23 cellular contexts compared by ENCODE assay signal in genomic region chr6:143264291-143264834, GRCh38.
A peak's percentile ranks its signal among the peaks of the same experiment; 100 is the strongest.
DNase-seq lines count a peak whose midpoint lies in the region; TF ChIP-seq lines count a peak whose summit lies in the region.
"Had no signal": no experiment of that assay in that cellular context is flagged by ENCODE, and none has a peak within 500 bp of the region (broad histone marks: within the 10 kb centered on the region; RNA-seq: fewer than 3 reads in every experiment).

No MANE protein-coding gene starts in this region.

- H3K9me3 Mint-ChIP-seq in nephron (no peaks in the 10 kb centered on the region), MCF 10A (ENCODE audit: unreplicated experiment) (peaks cover 2% of the 10 kb centered on the region)

- H3K4me3 Mint-ChIP-seq in nephron (no peak overlapping the region), MCF 10A (ENCODE audit: unreplicated experiment) (no peak overlapping the region)
- H3K4me3 Mint-ChIP-seq: activated naive CD4-positive, alpha-beta T cell treated with anti-CD3 and anti-CD28 coated beads, Interleukin-2, amount 50 U/mL, for 24 hours; CD8-positive, alpha-beta T cell; naive B cell had no signal

- peaks cover 35% of the 10 kb centered on the region for H3K4me1 Mint-ChIP-seq in nephron
- H3K4me1 Mint-ChIP-seq in MCF 10A (ENCODE audit: insufficient read depth, unreplicated experiment): no peaks in the 10 kb centered on the region
- H3K4me1 Mint-ChIP-seq: activated naive CD4-positive, alpha-beta T cell treated with anti-CD3 and anti-CD28 coated beads, Interleukin-2, amount 50 U/mL, for 24 hours; naive B cell had no signal

- CTCF ChIA-PET in MCF 10A (lab: Yijun Ruan, JAX): interaction anchor here (0.6 to 0.7 kb wide), 2 partner anchors 337 to 543 kb away, joined by 3 read pairs; no protein-coding TSS in a partner anchor

- H3K27me3 Mint-ChIP-seq in nephron (ENCODE audit: low read depth): no peaks in the 10 kb centered on the region
- H3K27me3 Mint-ChIP-seq in MCF 10A (ENCODE audit: insufficient read depth, unreplicated experiment): no peaks in the 10 kb centered on the region
- H3K27me3 Mint-ChIP-seq: activated naive CD4-positive, alpha-beta T cell treated with anti-CD3 and anti-CD28 coated beads, Interleukin-2, amount 50 U/mL, for 24 hours; naive B cell had no signal

- BruUV-seq in MCF 10A (replicated peaks; lab: Mats Ljungman, UMichigan): no TSS peak

- POLR2A ChIA-PET in MCF 10A (lab: Yijun Ruan, JAX): interaction anchor here (1.3 kb wide), 1 partner anchor 147 kb away, joined by 3 read pairs; no protein-coding TSS in a partner anchor

- H3K36me3 Mint-ChIP-seq in nephron (ENCODE audit: low read depth) (no peaks in the 10 kb centered on the region), MCF 10A (ENCODE audit: insufficient read depth, unreplicated experiment) (no peaks in the 10 kb centered on the region)
- H3K36me3 Mint-ChIP-seq: CD8-positive, alpha-beta T cell; naive B cell had no signal

- intact Hi-C loops in MCF 10A (cut with micrococcal nuclease): no loop called here

- TF ChIP-seq CTCF in nephron (IDR thresholded peaks at IDR 0.05; ENCODE audit: unreplicated experiment in 3 of 3): no peak
- TF ChIP-seq CTCF in MCF 10A (IDR thresholded peaks at IDR 0.05; ENCODE audit: unreplicated experiment): no peak

- DNase-seq in NCI-H146 (lab: John Stamatoyannopoulos, UW) (peak; percentile 11), NCI-H146 treated with DMSO at 0.1 percent for 48 hours (lab: John Stamatoyannopoulos, UW; ENCODE audit: unreplicated experiment) (no peak), LHCN-M2 (ENCODE audit: low read depth) (peak; percentile 10), NCI-H524 treated with DMSO at 0.1 percent for 48 hours (lab: John Stamatoyannopoulos, UW) (peak; percentile 96), MCF 10A (ENCODE audit: unreplicated experiment) (no peak), NCI-H1694 treated with DMSO at 0.1 percent for 48 hours (lab: John Stamatoyannopoulos, UW) (no peak), NCI-H1694 (lab: John Stamatoyannopoulos, UW) (no peak)
- DNase-seq: AML-193; CD8-positive, alpha-beta T cell; cortex of kidney; esophagus squamous epithelium; gastrocnemius medialis; GF-D8; hypothalamus; Karpas-422; naive B cell; NCI-H1092; NCI-H510A treated with DMSO at 0.1 percent for 48 hours; occipital lobe; T1000; transverse colon had no signal

- H3K27ac Mint-ChIP-seq in nephron: peak overlapping the region in 2 of 3 experiments; percentile 43 to 63
- H3K27ac Mint-ChIP-seq in MCF 10A (ENCODE audit: low read depth, unreplicated experiment): no peak overlapping the region
- H3K27ac Mint-ChIP-seq: activated naive CD4-positive, alpha-beta T cell treated with anti-CD3 and anti-CD28 coated beads, Interleukin-2, amount 50 U/mL, for 24 hours; CD8-positive, alpha-beta T cell; naive B cell had no signal

Comparison
In these comparisons a context has a peak if more than half of its experiments do, and no peak if none do; other contexts are left out.
1. DNase-seq: peak in NCI-H146 (single experiment), LHCN-M2 (single experiment) and NCI-H524 treated with DMSO at 0.1 percent for 48 hours (single experiment); none in NCI-H146 treated with DMSO at 0.1 percent for 48 hours (single experiment), MCF 10A (single experiment), NCI-H1694 treated with DMSO at 0.1 percent for 48 hours (single experiment) and NCI-H1694 (single experiment).